ENCODE assay signal across 25 cellular contexts in the genomic region with DNA sequence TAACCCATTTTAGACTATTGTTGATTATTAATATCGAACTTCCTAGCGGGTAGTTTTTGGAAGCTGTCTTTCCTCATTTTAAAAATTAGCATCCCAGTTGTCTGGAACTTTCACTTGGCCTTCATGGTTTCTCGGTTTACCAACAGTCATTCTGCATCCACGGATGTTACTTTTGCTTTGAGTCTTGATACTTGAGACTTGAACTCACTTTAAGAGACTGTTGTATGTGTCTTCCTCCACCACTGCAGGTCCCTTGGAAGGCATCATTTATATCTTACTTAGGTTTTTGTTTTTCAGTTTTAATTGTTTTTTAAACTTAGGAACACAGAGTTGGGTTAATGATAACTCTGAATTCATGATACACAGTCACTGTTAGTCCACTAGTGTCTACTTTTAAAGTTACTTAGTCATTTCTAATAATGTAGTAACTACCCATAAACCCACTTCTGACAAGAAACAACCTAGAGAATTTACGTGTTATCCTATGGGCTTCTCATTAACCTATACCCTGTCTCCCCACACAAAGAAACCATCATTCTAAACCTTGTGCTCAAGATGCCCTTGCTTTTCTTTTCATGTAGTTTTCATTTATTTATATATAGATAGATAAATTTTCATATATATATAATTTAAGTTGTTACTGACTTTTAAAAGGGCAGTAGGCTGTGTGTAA.
DNase-seq lines count a peak whose midpoint lies in the region; ATAC-seq, FAIRE-seq and TF ChIP-seq lines count a peak whose summit lies in the region.
"Had no signal": no experiment of that assay in that cellular context is flagged by ENCODE, and none has a peak within 500 bp of the region (broad histone marks: within the 10 kb centered on the region; RNA-seq: fewer than 3 reads in every experiment).

No MANE protein-coding gene starts in this region.

- no peak for DNase-seq in D721Med (ENCODE audit: insufficient read length, low spot score)
- DNase-seq in central memory CD8-positive, alpha-beta T cell (ENCODE audit: low spot score in 2 of 2), result no peak
- no peak for DNase-seq in natural killer cell treated with Interleukin-12 subunit alpha and Interleukin-12 subunit beta and Interleukin-15 and Interleukin-18, amount 100 ng/mL, for 72 hours (ENCODE audit: low spot score)
- DNase-seq in SKM-1 (lab: John Stamatoyannopoulos, UW; ENCODE audit: unreplicated experiment), result no peak
- no peak for DNase-seq in SK-N-DZ (ENCODE audit: low spot score)
- DNase-seq: 8988T; ACHN; AML-193; BE2C; Caco-2; CD4-positive, alpha-beta T cell; DMS 273 treated with DMSO at 0.1 percent for 48 hours; DMS79; EL; GDM1; GOT3; H7; HCEC 1CT had no signal

- peaks cover 10% of the 10 kb centered on the region for H3K9me3 ChIP-seq in KOPT-K1 (ENCODE audit: insufficient read depth, low read length, poor library complexity, severe bottlenecking)
- H3K9me3 ChIP-seq: A549; BE2C; BLaER1 treated with 17β-estradiol and CSF1 and Interleukin-3, amounts not matched to agents 10 nM and 100 nM; Caco-2 had no signal

- H3K36me3 ChIP-seq in KOPT-K1 (ENCODE audit: insufficient read depth, low read length), result no peaks in the 10 kb centered on the region
- H3K36me3 ChIP-seq: BE2C; BLaER1 treated with 17β-estradiol and CSF1 and Interleukin-3, amounts not matched to agents 10 nM and 100 nM had no signal

- H3K4me1 Mint-ChIP-seq in central memory CD8-positive, alpha-beta T cell, result peaks cover 4% of the 10 kb centered on the region
- peaks cover 29 to 33% of the 10 kb centered on the region in 2 donors for H3K4me1 Mint-ChIP-seq in natural killer cell treated with Interleukin-12 subunit alpha and Interleukin-12 subunit beta and Interleukin-15 and Interleukin-18, amount 100 ng/mL, for 72 hours (ENCODE audit: low read depth in 2 of 2)
- H3K4me1 Mint-ChIP-seq: CD14-positive monocyte had no signal

- peaks cover 6% of the 10 kb centered on the region for H3K9me3 Mint-ChIP-seq in central memory CD8-positive, alpha-beta T cell
- no peaks in the 10 kb centered on the region for H3K9me3 Mint-ChIP-seq in natural killer cell treated with Interleukin-12 subunit alpha and Interleukin-12 subunit beta and Interleukin-15 and Interleukin-18, amount 100 ng/mL, for 72 hours
- H3K9me3 Mint-ChIP-seq: CD4-positive, alpha-beta T cell had no signal

- no peak for ATAC-seq in central memory CD8-positive, alpha-beta T cell (replicated peaks; ENCODE audit: extremely low read depth, poor library complexity, severe bottlenecking)
- peak in 1 of 2 donors; percentile 75 for ATAC-seq in natural killer cell treated with Interleukin-12 subunit alpha and Interleukin-12 subunit beta and Interleukin-15 and Interleukin-18, amount 100 ng/mL, for 72 hours
- ATAC-seq in HG03025 (IDR thresholded peaks at IDR 0.05; ENCODE audit: low FRiP score, unreplicated experiment), result no peak
- ATAC-seq: A549, GM12878 had no signal

- TF ChIP-seq CTCF in D721Med (IDR thresholded peaks at IDR 0.05; ENCODE audit: insufficient read depth, missing control alignments), result no peak

- peak overlapping the region; percentile 76 for H3K27ac ChIP-seq in KOPT-K1 (ENCODE audit: low read depth, low read length, poor library complexity, severe bottlenecking)
- H3K27ac ChIP-seq: A549; BLaER1 treated with 17β-estradiol and CSF1 and Interleukin-3, amounts not matched to agents 10 nM and 100 nM had no signal

- no peak overlapping the region for H3K4me3 Mint-ChIP-seq in central memory CD8-positive, alpha-beta T cell
- H3K4me3 Mint-ChIP-seq in natural killer cell treated with Interleukin-12 subunit alpha and Interleukin-12 subunit beta and Interleukin-15 and Interleukin-18, amount 100 ng/mL, for 72 hours, result peak overlapping the region; percentile 51
- H3K4me3 Mint-ChIP-seq: CD14-positive monocyte; CD4-positive, alpha-beta T cell had no signal

- peak; percentile 66 for FAIRE-seq in D721Med (lab: Jason Lieb, UNC)
- FAIRE-seq: A549, GM12878, GM18507 had no signal

- peak overlapping the region; percentile 27 for H3K27ac Mint-ChIP-seq in central memory CD8-positive, alpha-beta T cell (ENCODE audit: low read depth)
- H3K27ac Mint-ChIP-seq in natural killer cell treated with Interleukin-12 subunit alpha and Interleukin-12 subunit beta and Interleukin-15 and Interleukin-18, amount 100 ng/mL, for 72 hours, result peak overlapping the region; percentile 30 to 55
- H3K27ac Mint-ChIP-seq: CD14-positive monocyte; CD4-positive, alpha-beta T cell had no signal

- no peaks in the 10 kb centered on the region for H3K36me3 Mint-ChIP-seq in central memory CD8-positive, alpha-beta T cell (ENCODE audit: insufficient read depth)
- H3K36me3 Mint-ChIP-seq in natural killer cell treated with Interleukin-12 subunit alpha and Interleukin-12 subunit beta and Interleukin-15 and Interleukin-18, amount 100 ng/mL, for 72 hours, result peaks cover 7% of the 10 kb centered on the region
- H3K36me3 Mint-ChIP-seq: CD14-positive monocyte had no signal

- H3K27me3 Mint-ChIP-seq in central memory CD8-positive, alpha-beta T cell, result no peaks in the 10 kb centered on the region
- H3K27me3 Mint-ChIP-seq in natural killer cell treated with Interleukin-12 subunit alpha and Interleukin-12 subunit beta and Interleukin-15 and Interleukin-18, amount 100 ng/mL, for 72 hours, result no peaks in the 10 kb centered on the region
- H3K27me3 Mint-ChIP-seq: CD4-positive, alpha-beta T cell had no signal
